ENCODE assay signal across 8 cellular contexts in the genomic region with DNA sequence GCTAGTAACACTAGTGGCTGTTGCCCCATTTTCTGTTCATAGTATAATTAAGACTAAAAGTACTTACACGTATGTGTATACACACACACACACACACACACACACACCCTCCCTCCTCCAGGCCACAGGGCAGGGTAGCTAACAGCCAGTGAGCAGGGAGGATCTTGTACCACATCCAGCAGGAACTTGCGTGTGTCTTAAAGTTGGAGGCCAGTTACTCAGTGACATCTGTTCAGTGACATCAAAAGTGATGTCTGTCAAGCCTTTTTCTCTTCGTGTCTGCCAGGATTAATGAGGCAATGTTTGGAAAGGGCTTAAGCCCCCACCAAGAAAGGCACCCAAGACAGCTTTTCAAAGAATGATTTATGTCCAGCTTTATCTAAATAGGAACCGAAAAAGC.
A peak's percentile ranks its signal among the peaks of the same experiment; 100 is the strongest.
DNase-seq lines count a peak whose midpoint lies in the region; FAIRE-seq and TF ChIP-seq lines count a peak whose summit lies in the region.

No MANE protein-coding gene starts in this region.

- H3K9me3 Mint-ChIP-seq in activated T-helper 2 cell treated with anti-CD3 and anti-CD28 coated beads, Interferon-gamma antibody, Interleukin-2, Interleukin-4, amounts not matched to agents 10 μg/mL and 5 μg/mL and 100 μg/mL, durations not matched to agents 14 hours and 24 hours and 36 hours: no peaks in the 10 kb centered on the region

- 35 to 37% methylated on average over 4 of the region's 4 CpGs for WGBS in tibial nerve, 2 donors

- DNase-seq in NCI-H510A treated with DMSO at 0.1 percent for 48 hours (lab: John Stamatoyannopoulos, UW): peak; percentile 41
- no peak for DNase-seq in NCI-H510A (lab: John Stamatoyannopoulos, UW)
- no peak for DNase-seq in activated T-helper 2 cell treated with anti-CD3 and anti-CD28 coated beads, Interferon-gamma antibody, Interleukin-2, Interleukin-4, amounts not matched to agents 10 μg/mL and 5 μg/mL and 100 μg/mL, durations not matched to agents 14 hours and 24 hours and 36 hours (ENCODE audit: low spot score)
- peak; percentile 31 for DNase-seq in kidney tubule cell (ENCODE audit: low spot score)
- DNase-seq in tibial nerve (ENCODE audit: low spot score in 2 of 2): peak; percentile 46 to 81
- DNase-seq in NCI-H446 treated with DMSO at 0.1 percent for 48 hours (lab: John Stamatoyannopoulos, UW): no peak
- DNase-seq in stimulated activated CD4-positive, alpha-beta T cell treated with anti-CD3 and anti-CD28 coated beads, Interleukin-1b, Interleukin-23, amount 100 ng/mL, for 48 hours: no peak
- DNase-seq in HTR-8/SVneo (ENCODE audit: insufficient read length, low spot score): no peak

- H3K36me3 ChIP-seq in tibial nerve: no peaks in the 10 kb centered on the region

- H3K27ac ChIP-seq in tibial nerve: peak overlapping the region; percentile 86 to 98 (median 94)

- H3K4me3 ChIP-seq in tibial nerve: peak overlapping the region in 3 of 4 donors; percentile 23 to 54 (median 42)

- peak in 1 of 2 donors; percentile 23 for TF ChIP-seq POLR2A in tibial nerve (IDR thresholded peaks at IDR 0.05)

- H3K4me1 Mint-ChIP-seq in activated T-helper 2 cell treated with anti-CD3 and anti-CD28 coated beads, Interferon-gamma antibody, Interleukin-2, Interleukin-4, amounts not matched to agents 10 μg/mL and 5 μg/mL and 100 μg/mL, durations not matched to agents 14 hours and 24 hours and 36 hours (ENCODE audit: low read depth): peaks cover 6% of the 10 kb centered on the region

- peaks cover 0 to 43% (median 12%) of the 10 kb centered on the region in 4 donors for H3K4me1 ChIP-seq in tibial nerve

- peak; percentile 26 to 88 for TF ChIP-seq EP300 in tibial nerve (IDR thresholded peaks at IDR 0.05)

- TF ChIP-seq CTCF in tibial nerve (IDR thresholded peaks at IDR 0.05): no peak

- H3K9me3 ChIP-seq in tibial nerve: no peaks in the 10 kb centered on the region

- no peak for FAIRE-seq in HTR-8/SVneo (lab: Jason Lieb, UNC)

- no peaks in the 10 kb centered on the region for H3K27me3 ChIP-seq in tibial nerve

- intact Hi-C loops in activated T-helper 2 cell treated with anti-CD3 and anti-CD28 coated beads, Interferon-gamma antibody, Interleukin-2, Interleukin-4, amounts not matched to agents 10 μg/mL and 5 μg/mL and 100 μg/mL, durations not matched to agents 14 hours and 24 hours and 36 hours (cut with micrococcal nuclease): no loop called here

- H3K27me3 Mint-ChIP-seq in activated T-helper 2 cell treated with anti-CD3 and anti-CD28 coated beads, Interferon-gamma antibody, Interleukin-2, Interleukin-4, amounts not matched to agents 10 μg/mL and 5 μg/mL and 100 μg/mL, durations not matched to agents 14 hours and 24 hours and 36 hours (ENCODE audit: low read depth): peaks cover 37% of the 10 kb centered on the region

- H3K4me3 Mint-ChIP-seq in activated T-helper 2 cell treated with anti-CD3 and anti-CD28 coated beads, Interferon-gamma antibody, Interleukin-2, Interleukin-4, amounts not matched to agents 10 μg/mL and 5 μg/mL and 100 μg/mL, durations not matched to agents 14 hours and 24 hours and 36 hours (ENCODE audit: low read depth): peak overlapping the region; percentile 59

- no peaks in the 10 kb centered on the region for H3K36me3 Mint-ChIP-seq in activated T-helper 2 cell treated with anti-CD3 and anti-CD28 coated beads, Interferon-gamma antibody, Interleukin-2, Interleukin-4, amounts not matched to agents 10 μg/mL and 5 μg/mL and 100 μg/mL, durations not matched to agents 14 hours and 24 hours and 36 hours (ENCODE audit: low read depth)

- no peak overlapping the region for H3K27ac Mint-ChIP-seq in activated T-helper 2 cell treated with anti-CD3 and anti-CD28 coated beads, Interferon-gamma antibody, Interleukin-2, Interleukin-4, amounts not matched to agents 10 μg/mL and 5 μg/mL and 100 μg/mL, durations not matched to agents 14 hours and 24 hours and 36 hours

Comparison
In these comparisons a context has a peak if more than half of its experiments do, and no peak if none do; other contexts are left out.
1. DNase-seq: peak in NCI-H510A treated with DMSO at 0.1 percent for 48 hours (single experiment), kidney tubule cell (single experiment) and tibial nerve (2 of 2); none in NCI-H510A (single experiment), activated T-helper 2 cell treated with anti-CD3 and anti-CD28 coated beads, Interferon-gamma antibody, Interleukin-2, Interleukin-4, amounts not matched to agents 10 μg/mL and 5 μg/mL and 100 μg/mL, durations not matched to agents 14 hours and 24 hours and 36 hours (single experiment), NCI-H446 treated with DMSO at 0.1 percent for 48 hours (single experiment), stimulated activated CD4-positive, alpha-beta T cell treated with anti-CD3 and anti-CD28 coated beads, Interleukin-1b, Interleukin-23, amount 100 ng/mL, for 48 hours (single experiment) and HTR-8/SVneo (single experiment).